Comparison of ENCODE assay signal across 17 cellular contexts in the genomic region with DNA sequence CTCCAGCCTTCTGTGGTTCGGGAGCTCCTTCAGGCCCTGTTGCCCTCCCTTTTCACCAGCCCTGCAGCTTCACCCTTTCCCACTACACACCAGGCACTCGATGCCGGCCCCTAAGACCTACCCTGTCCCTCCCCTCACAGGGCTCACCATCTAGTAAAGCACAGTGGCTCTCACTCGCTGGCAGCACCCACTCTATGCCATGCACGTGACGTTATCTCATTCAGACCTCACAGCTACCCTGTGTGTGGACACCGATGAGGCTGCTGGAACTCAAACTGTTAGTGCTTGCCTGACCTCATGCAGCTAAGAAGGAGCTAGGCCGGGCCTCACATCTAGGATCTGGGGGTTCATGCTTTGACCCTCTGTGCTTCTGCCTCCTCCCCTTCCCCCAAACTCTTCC. TPM values are rescaled to one million over a fixed set of nuclear protein-coding genes. Genes with fewer than 3 reads are reported as not detected.
DNase-seq lines count a peak whose midpoint lies in the region; ATAC-seq and TF ChIP-seq lines count a peak whose summit lies in the region.
"Had no signal": no experiment of that assay in that cellular context is flagged by ENCODE, and none has a peak within 500 bp of the region (broad histone marks: within the 10 kb centered on the region; RNA-seq: fewer than 3 reads in every experiment).

No MANE protein-coding gene starts in this region.

- H3K4me1 ChIP-seq in heart left ventricle (peaks cover 0 to 12% (median 0%) of the 10 kb centered on the region in 12 donors), right atrium auricular region (no peaks in the 10 kb centered on the region), IMR-90 (ENCODE audit: control insufficient read depth, insufficient read depth, low read length) (no peaks in the 10 kb centered on the region), neuronal stem cell (ENCODE audit: control insufficient read depth in 2 of 2, insufficient read depth in 1 of 2, low read depth in 1 of 2, low read length in 2 of 2) (peaks cover 0 to 3% of the 10 kb centered on the region in 2 donors), prostate gland (replicated peaks) (no peaks in the 10 kb centered on the region)
- H3K4me1 ChIP-seq: A549, Caco-2 had no signal

- H2BK20ac ChIP-seq in IMR-90 (ENCODE audit: low read depth, low read length): no peak overlapping the region

- dilution Hi-C loops in IMR-90 (cut with HindIII; ENCODE audit: low sequenced_read_pairs, unreplicated experiment): no loop called here

- H2BK120ac ChIP-seq in IMR-90 (ENCODE audit: low read depth, low read length) (no peak overlapping the region), neuronal stem cell (ENCODE audit: low read depth, low read length) (no peak overlapping the region)

- H3K23ac ChIP-seq in IMR-90 (ENCODE audit: low read depth, low read length) (no peak overlapping the region), neuronal stem cell (ENCODE audit: low read depth, low read length, poor library complexity) (peak overlapping the region; percentile 22)

- peak overlapping the region in 1 of 12 donors; percentile 33 for H3K27ac ChIP-seq in heart left ventricle
- no peak overlapping the region for H3K27ac ChIP-seq in right atrium auricular region
- no peak overlapping the region for H3K27ac ChIP-seq in IMR-90 (ENCODE audit: insufficient read depth, low read length)
- no peak overlapping the region for H3K27ac ChIP-seq in neuronal stem cell (replicated peaks; ENCODE audit: low read length)
- no peak overlapping the region for H3K27ac ChIP-seq in prostate gland
- H3K27ac ChIP-seq: 22Rv1, A549, C4-2B, GM23248 had no signal

- intact Hi-C loops in heart left ventricle (cut with DNase I) (no loop called here), IMR-90 (cut with micrococcal nuclease) (no loop called here), prostate gland (cut with DNase I) (no loop called here)

- H3K27me3 ChIP-seq in heart left ventricle (no peaks in the 10 kb centered on the region), right atrium auricular region (no peaks in the 10 kb centered on the region), IMR-90 (ENCODE audit: control insufficient read depth, insufficient read depth, low read length) (no peaks in the 10 kb centered on the region), neuronal stem cell (ENCODE audit: control insufficient read depth in 3 of 3, insufficient read depth in 3 of 3, low read depth in 1 of 3, low read length in 3 of 3) (no peaks in the 10 kb centered on the region), prostate gland (replicated peaks; ENCODE audit: insufficient read depth) (no peaks in the 10 kb centered on the region)

- no peak overlapping the region for H3K4me3 ChIP-seq in heart left ventricle
- H3K4me3 ChIP-seq in right atrium auricular region: no peak overlapping the region
- no peak overlapping the region for H3K4me3 ChIP-seq in IMR-90 (ENCODE audit: insufficient read depth, low read depth, low read length)
- H3K4me3 ChIP-seq in neuronal stem cell (ENCODE audit: low read length in 2 of 2): no peak overlapping the region
- H3K4me3 ChIP-seq in prostate gland: no peak overlapping the region
- H3K4me3 ChIP-seq: A549, GM23248 had no signal

- no peaks in the 10 kb centered on the region for H3K27me3 Mint-ChIP-seq in activated CD4-positive, alpha-beta T cell treated with anti-CD3 and anti-CD28 coated beads, Interleukin-2, amount 10 ng/mL, durations not matched to agents 7 days and 5 days
- H3K27me3 Mint-ChIP-seq: CD4-positive, alpha-beta T cell had no signal

- H2AK5ac ChIP-seq in IMR-90 (ENCODE audit: low read depth, low read length): no peak overlapping the region
- H2AK5ac ChIP-seq in neuronal stem cell (ENCODE audit: low read depth, low read length): no peak overlapping the region

- H4K91ac ChIP-seq in IMR-90 (ENCODE audit: insufficient read depth, low read depth, low read length) (no peak overlapping the region), neuronal stem cell (ENCODE audit: low read depth, low read length, poor library complexity) (no peak overlapping the region)

- H4K8ac ChIP-seq in IMR-90 (ENCODE audit: low read depth in 2 of 2, low read length in 2 of 2): no peak overlapping the region
- H4K8ac ChIP-seq in neuronal stem cell (ENCODE audit: low read depth, low read length): no peak overlapping the region

- no peak for TF ChIP-seq CTCF in heart left ventricle (IDR thresholded peaks at IDR 0.05)
- TF ChIP-seq CTCF in right atrium auricular region (IDR thresholded peaks at IDR 0.05): no peak
- TF ChIP-seq CTCF in IMR-90 (conservative IDR thresholded peaks at IDR 0.05; ENCODE audit: low read depth, low read length): no peak
- no peak for TF ChIP-seq CTCF in prostate gland (IDR thresholded peaks at IDR 0.05)

- no peak for DNase-seq in activated CD4-positive, alpha-beta T cell treated with anti-CD3 and anti-CD28 coated beads, Interleukin-2, amount 10 ng/mL, durations not matched to agents 7 days and 5 days
- DNase-seq in activated CD4-positive, alpha-beta T cell treated with anti-CD3 and anti-CD28 coated beads, Interleukin-2, amount 50 U/mL, for 4 hours: no peak
- no peak for DNase-seq in heart left ventricle
- no peak for DNase-seq in right atrium auricular region (ENCODE audit: low spot score)
- no peak for DNase-seq in IMR-90
- no peak for DNase-seq in neuronal stem cell (ENCODE audit: low spot score)
- no peak for DNase-seq in prostate gland (ENCODE audit: low spot score)
- DNase-seq in SKM-1 (lab: John Stamatoyannopoulos, UW; ENCODE audit: unreplicated experiment): no peak
- DNase-seq: AML-193; Caco-2; CD4-positive, alpha-beta T cell; GM23248; HCEC 1CT had no signal

- no peak overlapping the region for H2BK12ac ChIP-seq in neuronal stem cell (ENCODE audit: low read length)

- H2BK15ac ChIP-seq in IMR-90 (ENCODE audit: low read depth, low read length): no peak overlapping the region
- no peak overlapping the region for H2BK15ac ChIP-seq in neuronal stem cell (ENCODE audit: low read length)

- no peak for TF ChIP-seq POLR2A in heart left ventricle (IDR thresholded peaks at IDR 0.05)
- TF ChIP-seq POLR2A in IMR-90 (IDR thresholded peaks at IDR 0.05; ENCODE audit: low read depth, low read length): no peak
- TF ChIP-seq POLR2A in prostate gland (IDR thresholded peaks at IDR 0.05): no peak

- H2AFZ ChIP-seq in IMR-90 (replicated peaks; ENCODE audit: low read length, poor library complexity) (no peak overlapping the region), neuronal stem cell (ENCODE audit: low read length) (no peak overlapping the region)
- H2AFZ ChIP-seq: GM23248 had no signal

- H3K9me3 ChIP-seq in heart left ventricle (no peaks in the 10 kb centered on the region), right atrium auricular region (no peaks in the 10 kb centered on the region), IMR-90 (ENCODE audit: control insufficient read depth, insufficient read depth, low read length) (no peaks in the 10 kb centered on the region), neuronal stem cell (replicated peaks in 1 of 2; ENCODE audit: control insufficient read depth in 2 of 2, insufficient read depth in 1 of 2, low read depth in 1 of 2, low read length in 2 of 2) (no peaks in the 10 kb centered on the region), prostate gland (no peaks in the 10 kb centered on the region)
- H3K9me3 ChIP-seq: A549, Caco-2 had no signal

- 69 to 85% (median 84%) methylated on average over 8 of the region's 8 CpGs for WGBS in heart left ventricle, 4 donors
- WGBS in IMR-90 (ENCODE audit: extremely low coverage in 2 of 2, insufficient read length in 1 of 2), 2 experiments: 90% methylated on average over 4 of the region's 8 CpGs; no CpG with 5 or more reads in 1 of the 2 experiments
- no CpG with 5 or more reads among the region's 8 CpGs for WGBS in neuronal stem cell (ENCODE audit: extremely low coverage in 2 of 2, insufficient read length in 2 of 2, insufficient replicate concordance in 1 of 2), 2 donors
- 95% methylated on average over 8 of the region's 8 CpGs for WGBS in prostate gland

- H4K5ac ChIP-seq in IMR-90 (ENCODE audit: low read depth, low read length): no peak overlapping the region

- H3K27ac Mint-ChIP-seq in activated CD4-positive, alpha-beta T cell treated with anti-CD3 and anti-CD28 coated beads, Interleukin-2, amount 10 ng/mL, durations not matched to agents 7 days and 5 days: peak overlapping the region; percentile 36
- H3K27ac Mint-ChIP-seq: CD4-positive, alpha-beta T cell had no signal

- no peak for TF ChIP-seq RAD21 in IMR-90 (IDR thresholded peaks at IDR 0.05; ENCODE audit: low read length)

- H3K79me1 ChIP-seq in IMR-90 (ENCODE audit: low read depth in 1 of 2, low read length in 2 of 2) (no peaks in the 10 kb centered on the region), neuronal stem cell (ENCODE audit: low read depth, low read length) (no peaks in the 10 kb centered on the region)

- H3K9me3 Mint-ChIP-seq in activated CD4-positive, alpha-beta T cell treated with anti-CD3 and anti-CD28 coated beads, Interleukin-2, amount 10 ng/mL, durations not matched to agents 7 days and 5 days: no peaks in the 10 kb centered on the region
- H3K9me3 Mint-ChIP-seq: CD4-positive, alpha-beta T cell had no signal

- POLR2A ChIA-PET in activated CD4-positive, alpha-beta T cell treated with anti-CD3 and anti-CD28 coated beads, Interleukin-2, amount 10 ng/mL, durations not matched to agents 7 days and 5 days (lab: Charles Lee): no interaction called here
- POLR2A ChIA-PET in IMR-90 (lab: Charles Lee; ENCODE audit: unreplicated experiment): no interaction called here

- no peak overlapping the region for H3K56ac ChIP-seq in IMR-90 (ENCODE audit: extremely low read depth, insufficient read depth, low read length)

- peaks cover 5% of the 10 kb centered on the region; the same call in 1 of the 2 replicates for H3K9me1 ChIP-seq in IMR-90 (ENCODE audit: insufficient read depth, low read length)

- ATAC-seq in heart left ventricle (peak; percentile 45 to 66 (median 51)), IMR-90 (ENCODE audit: low read depth) (no peak)
- ATAC-seq: A549, HepG2 had no signal

- H3K4me2 ChIP-seq in IMR-90 (ENCODE audit: low read depth, low read length) (no peak overlapping the region), neuronal stem cell (ENCODE audit: insufficient read depth, low read length, poor library complexity, severe bottlenecking) (no peak overlapping the region)
- H3K4me2 ChIP-seq: A549 had no signal

- peaks cover 36% of the 10 kb centered on the region for H3K36me3 Mint-ChIP-seq in activated CD4-positive, alpha-beta T cell treated with anti-CD3 and anti-CD28 coated beads, Interleukin-2, amount 10 ng/mL, durations not matched to agents 7 days and 5 days (ENCODE audit: low read depth)

- CTCF ChIA-PET in activated CD4-positive, alpha-beta T cell treated with anti-CD3 and anti-CD28 coated beads, Interleukin-2, amount 10 ng/mL, durations not matched to agents 7 days and 5 days (lab: Charles Lee): interaction anchor here (0.6 to 1.5 kb wide), 2 partner anchors 44 to 120 kb away, joined by 3 read pairs; no protein-coding TSS in a partner anchor
- CTCF ChIA-PET in IMR-90 (lab: Yijun Ruan, JAX): no interaction called here

- no peak overlapping the region for H3K9ac ChIP-seq in IMR-90 (ENCODE audit: low read depth, low read length)
- no peak overlapping the region for H3K9ac ChIP-seq in neuronal stem cell (ENCODE audit: low read depth, low read length, poor library complexity)
- H3K9ac ChIP-seq: GM23248 had no signal

- no peaks in the 10 kb centered on the region for H3K4me1 Mint-ChIP-seq in activated CD4-positive, alpha-beta T cell treated with anti-CD3 and anti-CD28 coated beads, Interleukin-2, amount 10 ng/mL, durations not matched to agents 7 days and 5 days

- H3K18ac ChIP-seq in IMR-90 (ENCODE audit: low read depth, low read length) (no peak overlapping the region), neuronal stem cell (ENCODE audit: low read length) (no peak overlapping the region)

- in situ Hi-C loops in IMR-90 (cut with MboI; ENCODE audit: low sequenced_read_pairs): no loop called here

- H2BK5ac ChIP-seq in IMR-90 (ENCODE audit: low read depth, low read length, poor library complexity, severe bottlenecking) (no peak overlapping the region), neuronal stem cell (ENCODE audit: low read length) (no peak overlapping the region)

- H3K4me3 Mint-ChIP-seq in activated CD4-positive, alpha-beta T cell treated with anti-CD3 and anti-CD28 coated beads, Interleukin-2, amount 10 ng/mL, durations not matched to agents 7 days and 5 days: no peak overlapping the region
- H3K4me3 Mint-ChIP-seq: CD4-positive, alpha-beta T cell had no signal

- H3K4ac ChIP-seq in IMR-90 (ENCODE audit: low read depth, low read length): no peak overlapping the region
- H3K4ac ChIP-seq in neuronal stem cell (ENCODE audit: low read length): no peak overlapping the region

- no peaks in the 10 kb centered on the region for H4K20me1 ChIP-seq in IMR-90 (ENCODE audit: insufficient read depth, low read length)

- peak overlapping the region; percentile 20 for H2AK9ac ChIP-seq in IMR-90 (replicated peaks; ENCODE audit: low read depth, low read length, poor library complexity)

- H3K36me3 ChIP-seq in heart left ventricle (peaks cover 0 to 67% (median 46%) of the 10 kb centered on the region in 9 donors), right atrium auricular region (no peaks in the 10 kb centered on the region), IMR-90 (ENCODE audit: control insufficient read depth, insufficient read depth, low read length) (peaks cover 17% of the 10 kb centered on the region), neuronal stem cell (replicated peaks in 1 of 2; ENCODE audit: control insufficient read depth in 2 of 2, insufficient read depth in 2 of 2, low read length in 2 of 2) (peaks cover 18 to 28% of the 10 kb centered on the region in 2 donors), prostate gland (no peaks in the 10 kb centered on the region)

- no TSS peak for BruUV-seq in IMR-90 (replicated peaks; lab: Mats Ljungman, UMichigan)

- no peak overlapping the region for H3K14ac ChIP-seq in IMR-90 (replicated peaks; ENCODE audit: low read depth, low read length)
- no peak overlapping the region for H3K14ac ChIP-seq in neuronal stem cell (ENCODE audit: low read length)

RNA-seq across cellular contexts. Expression of gene SCN3B, which starts 45.5 kb away (rescaled TPM):
- total RNA-seq in activated CD4-positive, alpha-beta T cell treated with anti-CD3 and anti-CD28 coated beads, Interleukin-2, amount 10 ng/mL, durations not matched to agents 7 days and 5 days: not detected
- 1 to 10 TPM in 5 of 9 donors, under 1 TPM in 4; 0.63 to 3.8 (median 1.2) TPM for total RNA-seq in heart left ventricle
- under 1 TPM; 0.69 to 0.75 TPM for polyA plus RNA-seq in heart left ventricle
- total RNA-seq in right atrium auricular region: under 1 TPM; 0.31 to 0.70 TPM
- under 0.01 TPM in 2 replicates for total RNA-seq in IMR-90 (2012; rRNA removed)
- 0.03 and 0.04 TPM in 2 replicates for polyA plus RNA-seq in IMR-90 (2012; rRNA removed)
- polyA plus RNA-seq in IMR-90 (2012; cell fraction: cytosol; rRNA removed): 0.03 TPM in 2 replicates
- polyA plus RNA-seq in IMR-90 (2012; cell fraction: nucleus; rRNA removed; ENCODE audit: low replicate concordance): 0.08 and 0.10 TPM in 2 replicates
- 0.29 TPM for polyA plus RNA-seq in neuronal stem cell (2013, experiment 1 of 2)
- polyA plus RNA-seq in neuronal stem cell (2013, experiment 2 of 2): 0.24 TPM
- total RNA-seq in prostate gland: 1 to 10 TPM; 2.5 to 3.5 TPM
- total RNA-seq: CD4-positive, alpha-beta T cell; GM23248 had no signal
